12 cellular contexts compared by ENCODE assay signal in genomic region chr6:137166247-137167098, GRCh38. TPM values are rescaled to one million over a fixed set of nuclear protein-coding genes. Genes with fewer than 3 reads are reported as not detected.
A peak's percentile ranks its signal among the peaks of the same experiment; 100 is the strongest.
DNase-seq lines count a peak whose midpoint lies in the region; ATAC-seq and TF ChIP-seq lines count a peak whose summit lies in the region.
"Had no signal": no experiment of that assay in that cellular context is flagged by ENCODE, and none has a peak within 500 bp of the region (broad histone marks: within the 10 kb centered on the region; RNA-seq: fewer than 3 reads in every experiment).

No MANE protein-coding gene starts in this region.

- H3K27ac Mint-ChIP-seq in CD14-positive monocyte (peak overlapping the region; percentile 53 to 86 (median 71)), memory B cell (peak overlapping the region; percentile 67)

- H3K36me3 Mint-ChIP-seq in CD14-positive monocyte (peaks cover 2 to 13% of the 10 kb centered on the region in 2 donors), memory B cell (peaks cover 3% of the 10 kb centered on the region)

- peaks cover 60% of the 10 kb centered on the region for H3K4me1 Mint-ChIP-seq in CD14-positive monocyte
- peaks cover 39% of the 10 kb centered on the region for H3K4me1 Mint-ChIP-seq in memory B cell
- H3K4me1 Mint-ChIP-seq: neural crest cell had no signal

- no peak for TF ChIP-seq CTCF in CD14-positive monocyte (IDR thresholded peaks at IDR 0.05)

- H3K27me3 ChIP-seq in effector memory CD4-positive, alpha-beta T cell (replicated peaks; ENCODE audit: control insufficient read depth, insufficient read depth, low read length, poor library complexity, severe bottlenecking), result no peaks in the 10 kb centered on the region

- ATAC-seq in HG02938 (IDR thresholded peaks at IDR 0.05; ENCODE audit: unreplicated experiment), result peak; percentile 12
- ATAC-seq in memory B cell (ENCODE audit: low read depth), result peak; percentile 43
- ATAC-seq in GM21717 (IDR thresholded peaks at IDR 0.05; ENCODE audit: unreplicated experiment), result no peak
- ATAC-seq: activated CD4-positive, CD25-positive, alpha-beta regulatory T cell treated with anti-CD3 and anti-CD28 coated beads, Interleukin-2, amount 50 U/mL, for 24 hours had no signal

- no peak for DNase-seq in CD14-positive monocyte (ENCODE audit: low spot score)
- DNase-seq in SKM-1 treated with dmso at 0.1 percent for 144 hours (lab: John Stamatoyannopoulos, UW; ENCODE audit: unreplicated experiment), result peak; percentile 79
- no peak for DNase-seq in memory B cell (ENCODE audit: low spot score in 2 of 2)
- no peak for DNase-seq in effector memory CD4-positive, alpha-beta T cell
- DNase-seq in NCI-H2081 treated with DMSO at 0.1 percent for 48 hours (lab: John Stamatoyannopoulos, UW), result no peak
- DNase-seq: Caco-2, SHP77 treated with DMSO at 0.1 percent for 48 hours had no signal

- no peaks in the 10 kb centered on the region for H3K36me3 ChIP-seq in effector memory CD4-positive, alpha-beta T cell (ENCODE audit: control insufficient read depth, insufficient read depth, low read length)

- H3K9me3 Mint-ChIP-seq in CD14-positive monocyte (peaks cover 11 to 22% (median 20%) of the 10 kb centered on the region in 7 donors), memory B cell (peaks cover 5% of the 10 kb centered on the region)

- H3K27me3 Mint-ChIP-seq in CD14-positive monocyte (ENCODE audit: low read depth in 3 of 3) (no peaks in the 10 kb centered on the region), memory B cell (no peaks in the 10 kb centered on the region)

- H3K4me1 ChIP-seq in effector memory CD4-positive, alpha-beta T cell (ENCODE audit: control insufficient read depth, insufficient read depth, low read length, poor library complexity, severe bottlenecking), result peaks cover 9% of the 10 kb centered on the region

- no peak overlapping the region for H3K4me3 ChIP-seq in effector memory CD4-positive, alpha-beta T cell (ENCODE audit: insufficient read depth, low read depth, low read length, poor library complexity, severe bottlenecking)

- intact Hi-C loops in CD14-positive monocyte (cut with micrococcal nuclease), result no loop called here

- no peak overlapping the region for H3K4me3 Mint-ChIP-seq in CD14-positive monocyte
- H3K4me3 Mint-ChIP-seq in memory B cell, result peak overlapping the region; percentile 33
- H3K4me3 Mint-ChIP-seq: neural crest cell had no signal

- H3K9me3 ChIP-seq in effector memory CD4-positive, alpha-beta T cell (ENCODE audit: control insufficient read depth, low read length), result no peaks in the 10 kb centered on the region

- H3K27ac ChIP-seq in effector memory CD4-positive, alpha-beta T cell (ENCODE audit: insufficient read depth, low read length, poor library complexity, severe bottlenecking), result no peak overlapping the region

RNA-seq across cellular contexts. Expression of gene IL22RA2, which starts 7.0 kb away (rescaled TPM):
- not detected for polyA plus RNA-seq in CD14-positive monocyte
- polyA plus RNA-seq: liver had no signal

RNA-seq across cellular contexts. Expression of gene IFNGR1, which starts 52.7 kb away (rescaled TPM):
- polyA plus RNA-seq in CD14-positive monocyte, result 100 to 1,000 TPM; 364 to 372 TPM
